ENCODE assay signal across 1 cellular context in the genomic region with DNA sequence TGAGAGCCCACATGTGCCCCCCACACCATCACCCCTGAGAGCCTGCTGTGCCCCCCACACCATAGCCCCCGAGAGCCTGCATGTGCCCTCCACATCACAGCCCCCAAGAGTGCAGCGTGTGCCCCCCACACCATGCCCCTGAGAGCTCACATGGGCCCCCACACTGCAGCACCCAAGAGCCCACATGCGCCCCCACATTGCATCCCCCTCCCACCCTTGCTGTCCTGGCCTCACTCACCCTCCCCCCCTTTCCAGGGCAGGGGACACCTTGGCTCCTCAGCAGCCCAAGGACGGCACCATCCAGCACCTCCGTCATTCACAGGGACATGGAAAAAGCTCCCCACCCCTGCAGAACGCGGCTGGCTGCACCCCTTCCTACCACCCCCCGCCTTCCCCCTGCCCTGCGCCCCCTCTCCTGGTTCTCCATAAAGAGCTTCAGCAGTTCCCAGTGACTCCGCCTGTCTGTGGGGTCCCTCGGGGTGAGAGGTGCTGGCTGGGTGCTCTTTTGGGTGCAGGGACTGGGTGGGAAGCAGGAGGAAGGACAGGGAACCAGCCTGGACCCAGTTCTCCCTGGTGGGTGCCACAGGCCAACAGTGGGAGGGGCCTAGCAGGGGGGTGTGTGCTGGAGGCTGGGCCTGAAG.
TF ChIP-seq lines count a peak whose summit lies in the region.

No MANE protein-coding gene starts in this region.

TF ChIP-seq in HCT116, 20 proteins besides CTCF, POLR2A, EP300 and RAD21:
- TF ChIP-seq SIN3A (IDR thresholded peaks at IDR 0.05; ENCODE audit: low read depth) = no peak
- TF ChIP-seq EZH2 (IDR thresholded peaks at IDR 0.05) = no peak
- no peak for TF ChIP-seq EZH2phosphoT487 (IDR thresholded peaks at IDR 0.05; ENCODE audit: borderline replicate concordance)
- TF ChIP-seq, protein P1, sequence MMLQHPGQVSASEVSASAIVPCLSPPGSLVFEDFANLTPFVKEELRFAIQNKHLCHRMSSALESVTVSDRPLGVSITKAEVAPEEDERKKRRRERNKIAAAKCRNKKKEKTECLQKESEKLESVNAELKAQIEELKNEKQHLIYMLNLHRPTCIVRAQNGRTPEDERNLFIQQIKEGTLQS (IDR thresholded peaks at IDR 0.05) = no peak
- TF ChIP-seq ELF1 (IDR thresholded peaks at IDR 0.05; ENCODE audit: borderline replicate concordance, low read depth) = no peak
